ENCODE assay signal across 22 cellular contexts in genomic region chr14:71682337-71682736, GRCh38.
DNase-seq lines count a peak whose midpoint lies in the region; TF ChIP-seq lines count a peak whose summit lies in the region.
"Had no signal": no experiment of that assay in that cellular context is flagged by ENCODE, and none has a peak within 500 bp of the region (broad histone marks: within the 10 kb centered on the region; RNA-seq: fewer than 3 reads in every experiment).

No MANE protein-coding gene starts in this region.

- H3K27ac Mint-ChIP-seq in activated CD4-positive, alpha-beta T cell treated with anti-CD3 and anti-CD28 coated beads, Interleukin-2, amount 10 ng/mL, durations not matched to agents 7 days and 5 days, result peak overlapping the region; percentile 26
- H3K27ac Mint-ChIP-seq in chondrocyte (ENCODE audit: unreplicated experiment), result peak overlapping the region; percentile 49
- H3K27ac Mint-ChIP-seq in Calu3 (ENCODE audit: unreplicated experiment), result no peak overlapping the region

- no peak for DNase-seq in activated CD4-positive, alpha-beta T cell treated with anti-CD3 and anti-CD28 coated beads, Interleukin-2, amount 10 ng/mL, durations not matched to agents 7 days and 5 days
- DNase-seq in activated CD4-positive, alpha-beta T cell treated with anti-CD3 and anti-CD28 coated beads for 48 hours, result no peak
- DNase-seq in chondrocyte (ENCODE audit: low spot score), result no peak
- DNase-seq in NCI-H748 treated with DMSO at 0.1 percent for 48 hours (lab: John Stamatoyannopoulos, UW), result no peak
- no peak for DNase-seq in NCI-H524 treated with DMSO at 0.1 percent for 48 hours (lab: John Stamatoyannopoulos, UW)
- no peak for DNase-seq in Calu3
- no peak for DNase-seq in NK-92 treated with Interleukin-12 subunit alpha and Interleukin-12 subunit beta, amount 100 ng/mL, for 24 hours (lab: John Stamatoyannopoulos, UW)
- DNase-seq: BE2C, DMS79, KBM-7, NCI-H1092 treated with DMSO at 0.1 percent for 48 hours, NCI-H1436 treated with DMSO at 0.1 percent for 48 hours, NCI-H1930, NCI-H345, NCI-H524, OCI-M1, SJCRH30 had no signal

- H3K27me3 ChIP-seq in rectal smooth muscle tissue (ENCODE audit: control insufficient read depth, insufficient read depth, low read length), result no peaks in the 10 kb centered on the region
- H3K27me3 ChIP-seq: BE2C, SJCRH30 had no signal

- peak overlapping the region; percentile 66 for H3K27ac ChIP-seq in rectal smooth muscle tissue (ENCODE audit: low read depth, low read length)
- H3K27ac ChIP-seq: 22Rv1, HL-60, SJCRH30 had no signal

- H3K36me3 Mint-ChIP-seq in activated CD4-positive, alpha-beta T cell treated with anti-CD3 and anti-CD28 coated beads, Interleukin-2, amount 10 ng/mL, durations not matched to agents 7 days and 5 days (ENCODE audit: low read depth), result peaks cover 48% of the 10 kb centered on the region
- H3K36me3 Mint-ChIP-seq in chondrocyte (ENCODE audit: low read depth) (peaks cover 30% of the 10 kb centered on the region), Calu3 (ENCODE audit: insufficient read depth, unreplicated experiment) (no peaks in the 10 kb centered on the region)

- CTCF ChIA-PET in activated CD4-positive, alpha-beta T cell treated with anti-CD3 and anti-CD28 coated beads, Interleukin-2, amount 10 ng/mL, durations not matched to agents 7 days and 5 days (lab: Charles Lee), result no interaction called here
- CTCF ChIA-PET in Calu3 (lab: Charles Lee), result no interaction called here

- peaks cover 11% of the 10 kb centered on the region for H3K4me1 ChIP-seq in rectal smooth muscle tissue (ENCODE audit: control insufficient read depth, insufficient read depth, low read length)
- H3K4me1 ChIP-seq: HAP-1, SJCRH30 had no signal

- H3K4me3 ChIP-seq in rectal smooth muscle tissue (ENCODE audit: low read length), result no peak overlapping the region
- H3K4me3 ChIP-seq: GM12878, HAP-1, SJCRH30 had no signal

- H3K36me3 ChIP-seq in rectal smooth muscle tissue (ENCODE audit: control insufficient read depth, insufficient read depth, low read length), result peaks cover 2% of the 10 kb centered on the region
- H3K36me3 ChIP-seq: BE2C, HAP-1 had no signal

- POLR2A ChIA-PET in activated CD4-positive, alpha-beta T cell treated with anti-CD3 and anti-CD28 coated beads, Interleukin-2, amount 10 ng/mL, durations not matched to agents 7 days and 5 days (lab: Charles Lee), result no interaction called here

- peaks cover 8% of the 10 kb centered on the region for H3K4me1 Mint-ChIP-seq in activated CD4-positive, alpha-beta T cell treated with anti-CD3 and anti-CD28 coated beads, Interleukin-2, amount 10 ng/mL, durations not matched to agents 7 days and 5 days
- peaks cover 36% of the 10 kb centered on the region for H3K4me1 Mint-ChIP-seq in chondrocyte (ENCODE audit: low read depth)
- no peaks in the 10 kb centered on the region for H3K4me1 Mint-ChIP-seq in Calu3 (ENCODE audit: low read depth, unreplicated experiment)

- no TSS peak for BruUV-seq in Calu3 (replicated peaks; lab: Mats Ljungman, UMichigan)

- H3K4me3 Mint-ChIP-seq in activated CD4-positive, alpha-beta T cell treated with anti-CD3 and anti-CD28 coated beads, Interleukin-2, amount 10 ng/mL, durations not matched to agents 7 days and 5 days, result no peak overlapping the region
- H3K4me3 Mint-ChIP-seq in chondrocyte (ENCODE audit: unreplicated experiment) (no peak overlapping the region), Calu3 (ENCODE audit: low read depth, unreplicated experiment) (no peak overlapping the region)

- no peaks in the 10 kb centered on the region for H3K27me3 Mint-ChIP-seq in activated CD4-positive, alpha-beta T cell treated with anti-CD3 and anti-CD28 coated beads, Interleukin-2, amount 10 ng/mL, durations not matched to agents 7 days and 5 days
- H3K27me3 Mint-ChIP-seq in chondrocyte (ENCODE audit: low read depth) (no peaks in the 10 kb centered on the region), Calu3 (ENCODE audit: unreplicated experiment) (no peaks in the 10 kb centered on the region)

- TF ChIP-seq CTCF in chondrocyte (IDR thresholded peaks at IDR 0.05) (no peak), Calu3 (IDR thresholded peaks at IDR 0.05; ENCODE audit: unreplicated experiment) (no peak)

- H3K9me3 Mint-ChIP-seq in activated CD4-positive, alpha-beta T cell treated with anti-CD3 and anti-CD28 coated beads, Interleukin-2, amount 10 ng/mL, durations not matched to agents 7 days and 5 days, result peaks cover 5% of the 10 kb centered on the region
- H3K9me3 Mint-ChIP-seq in chondrocyte (ENCODE audit: low read depth), result peaks cover 7% of the 10 kb centered on the region
- no peaks in the 10 kb centered on the region for H3K9me3 Mint-ChIP-seq in Calu3 (ENCODE audit: low read depth, unreplicated experiment)

- H3K9ac ChIP-seq in rectal smooth muscle tissue (ENCODE audit: low read length), result no peak overlapping the region

- intact Hi-C loops in Calu3 (cut with micrococcal nuclease; ENCODE audit: unreplicated experiment), result no loop called here
